In the genomic region with DNA sequence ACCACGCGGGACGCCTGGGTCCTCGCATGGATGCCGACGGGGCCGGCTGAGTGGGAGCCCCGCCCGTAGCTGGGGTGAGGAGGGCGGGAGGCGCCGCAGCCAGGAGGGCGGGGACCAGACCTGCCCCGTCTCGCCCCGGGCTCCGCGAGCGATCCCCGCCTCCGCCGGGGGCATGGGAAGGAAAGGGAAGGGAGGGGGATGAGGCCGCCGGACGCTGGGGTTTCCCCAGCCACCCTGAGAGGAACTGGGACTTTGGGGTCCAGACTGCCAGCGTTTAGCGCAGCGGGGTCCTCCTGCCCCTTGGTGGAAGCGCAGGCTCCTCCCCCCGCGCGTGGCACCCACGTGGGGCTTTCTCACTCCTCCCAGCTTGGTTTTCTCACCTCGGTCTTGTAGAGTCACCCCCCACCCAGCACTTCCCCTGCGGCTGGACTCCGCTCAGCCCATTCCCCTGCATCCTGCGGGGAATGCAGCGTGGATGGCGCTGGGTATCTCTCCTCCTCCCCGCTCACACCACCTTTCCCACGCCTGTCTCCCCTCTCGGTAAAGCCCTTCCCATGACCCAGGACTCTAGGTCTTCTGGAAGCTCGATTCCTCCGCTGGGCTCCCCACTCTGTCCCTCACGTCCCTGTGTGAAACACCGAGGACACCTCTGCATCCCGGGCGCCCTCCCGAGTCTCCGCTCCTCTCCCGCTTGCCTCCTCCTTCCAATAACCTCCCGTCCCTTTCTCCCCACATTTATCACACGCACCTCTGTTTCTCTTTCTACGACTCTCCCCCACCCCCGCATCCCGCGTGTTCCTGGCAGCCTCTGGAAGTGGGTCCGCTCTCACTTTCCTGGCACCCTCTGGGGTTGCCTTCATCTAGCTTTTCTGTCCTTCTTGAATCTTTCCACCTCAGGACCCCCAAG, we compare ENCODE assay signal across 8 cellular contexts. TPM values are rescaled to one million over a fixed set of nuclear protein-coding genes. Genes with fewer than 3 reads are reported as not detected.
A peak's percentile ranks its signal among the peaks of the same experiment; 100 is the strongest.
DNase-seq lines count a peak whose midpoint lies in the region; ATAC-seq and TF ChIP-seq lines count a peak whose summit lies in the region.

No MANE protein-coding gene starts in this region.

- H3K27me3 Mint-ChIP-seq in Caco-2 (ENCODE audit: insufficient read depth, unreplicated experiment) = peaks cover 11% of the 10 kb centered on the region
- H3K27me3 Mint-ChIP-seq in activated CD4-positive, alpha-beta memory T cell treated with anti-CD3 and anti-CD28 coated beads for 36 hours = no peaks in the 10 kb centered on the region

- H3K9ac ChIP-seq in MM.1S (ENCODE audit: low read length) = peak overlapping the region; percentile 67; the same call in 1 of the 2 replicates

- no peaks in the 10 kb centered on the region for H3K9me2 ChIP-seq in MM.1S (replicated peaks; ENCODE audit: insufficient read depth, low read length)

- H3K4me3 Mint-ChIP-seq in Caco-2 (ENCODE audit: unreplicated experiment) = peak overlapping the region; percentile 83
- H3K4me3 Mint-ChIP-seq in activated CD4-positive, alpha-beta memory T cell treated with anti-CD3 and anti-CD28 coated beads for 36 hours = peak overlapping the region; percentile 95

- H3K4me2 ChIP-seq in MM.1S (ENCODE audit: low read depth, low read length) = peak overlapping the region; percentile 96

- intact Hi-C loops in Caco-2 (cut with micrococcal nuclease; ENCODE audit: unreplicated experiment) = loop anchor here (1.0 kb wide), 1 partner anchor 10 kb away; no protein-coding TSS in a partner anchor
- intact Hi-C loops in activated CD4-positive, alpha-beta memory T cell treated with anti-CD3 and anti-CD28 coated beads for 36 hours (cut with micrococcal nuclease) = loop anchor here (1.0 to 5.0 kb wide), 6 partner anchors 24 to 196 kb away; a partner anchor contains a TSS

- ATAC-seq in GM21423 (IDR thresholded peaks at IDR 0.05; ENCODE audit: unreplicated experiment) = peak; percentile 37

- H3K9me3 Mint-ChIP-seq in Caco-2 (ENCODE audit: unreplicated experiment) = no peaks in the 10 kb centered on the region
- no peaks in the 10 kb centered on the region for H3K9me3 Mint-ChIP-seq in activated CD4-positive, alpha-beta memory T cell treated with anti-CD3 and anti-CD28 coated beads for 36 hours

- H3K27ac Mint-ChIP-seq in Caco-2 (ENCODE audit: unreplicated experiment) = peak overlapping the region; percentile 21
- peak overlapping the region; percentile 94 for H3K27ac Mint-ChIP-seq in activated CD4-positive, alpha-beta memory T cell treated with anti-CD3 and anti-CD28 coated beads for 36 hours

- H3K4me1 Mint-ChIP-seq in Caco-2 (ENCODE audit: low read depth, unreplicated experiment) = peaks cover 24% of the 10 kb centered on the region
- peaks cover 43% of the 10 kb centered on the region for H3K4me1 Mint-ChIP-seq in activated CD4-positive, alpha-beta memory T cell treated with anti-CD3 and anti-CD28 coated beads for 36 hours (ENCODE audit: low read depth)

- H3K36me3 ChIP-seq in Caco-2 (ENCODE audit: control insufficient read depth, insufficient read depth, low read length) (no peaks in the 10 kb centered on the region), MM.1S (replicated peaks; ENCODE audit: insufficient read depth, low read length) (no peaks in the 10 kb centered on the region)

- TF ChIP-seq CTCF in Caco-2 (IDR thresholded peaks at IDR 0.05; ENCODE audit: insufficient read depth in 1 of 2, low read depth in 1 of 2, low read length in 1 of 2, severe bottlenecking in 1 of 2, unreplicated experiment in 1 of 2) (no peak), MM.1S (IDR thresholded peaks at IDR 0.05; ENCODE audit: low read length) (no peak)

- H2AFZ ChIP-seq in MM.1S (ENCODE audit: low read length) = peak overlapping the region; percentile 87

- H3F3A ChIP-seq in MM.1S (ENCODE audit: insufficient read depth, low read length) = peaks cover 11% of the 10 kb centered on the region

- H3K4me3 ChIP-seq in Caco-2 (ENCODE audit: low read depth, low read length) (peak overlapping the region; percentile 73), MM.1S (ENCODE audit: low read length) (peak overlapping the region; percentile 91)

- peaks cover 4% of the 10 kb centered on the region; the same call in 1 of the 2 replicates for H3K4me1 ChIP-seq in Caco-2
- H3K4me1 ChIP-seq in MM.1S (ENCODE audit: low read length) = peaks cover 8% of the 10 kb centered on the region; the same call in 1 of the 2 replicates

- H3K79me2 ChIP-seq in MM.1S (ENCODE audit: low read length) = peaks cover 3% of the 10 kb centered on the region; the same call in 1 of the 2 replicates

- BruUV-seq in Caco-2 (replicated peaks; lab: Mats Ljungman, UMichigan) = no TSS peak

- POLR2A ChIA-PET in Caco-2 (lab: Charles Lee) = interaction anchor here (0.6 to 2.0 kb wide), 4 partner anchors 12 to 125 kb away, joined by 3 to 8 read pairs (median 4); a partner anchor contains a TSS
- POLR2A ChIA-PET in activated CD4-positive, alpha-beta memory T cell treated with anti-CD3 and anti-CD28 coated beads for 36 hours (lab: Charles Lee) = interaction anchor here (0.6 to 6.6 kb wide), 14 partner anchors 12 to 566 kb away, joined by 3 to 43 read pairs (median 4); a partner anchor contains a TSS

- H3K36me3 Mint-ChIP-seq in Caco-2 (ENCODE audit: insufficient read depth, unreplicated experiment) = peaks cover 16% of the 10 kb centered on the region
- H3K36me3 Mint-ChIP-seq in activated CD4-positive, alpha-beta memory T cell treated with anti-CD3 and anti-CD28 coated beads for 36 hours = peaks cover 35% of the 10 kb centered on the region

- CTCF ChIA-PET in Caco-2 (lab: Charles Lee) = interaction anchor here (0.6 to 2.2 kb wide), 14 partner anchors 10 to 1108 kb away, joined by 3 to 31 read pairs (median 4); a partner anchor contains a TSS
- CTCF ChIA-PET in activated CD4-positive, alpha-beta memory T cell treated with anti-CD3 and anti-CD28 coated beads for 36 hours (lab: Charles Lee) = interaction anchor here (0.9 to 6.1 kb wide), 19 partner anchors 8 to 245 kb away, joined by 3 to 69 read pairs (median 4); a partner anchor contains a TSS

- no peaks in the 10 kb centered on the region; the same call in 1 of the 2 replicates for H3K27me3 ChIP-seq in Caco-2 (replicated peaks; ENCODE audit: control insufficient read depth, insufficient read depth, low read length)
- H3K27me3 ChIP-seq in MM.1S (replicated peaks; ENCODE audit: insufficient read depth, low read length) = no peaks in the 10 kb centered on the region

- H4K20me1 ChIP-seq in MM.1S (ENCODE audit: insufficient read depth, low read length) = no peaks in the 10 kb centered on the region

- peak in 1 of 2 experiments; percentile 66 for DNase-seq in Caco-2
- peak; percentile 56 for DNase-seq in MM.1S
- peak; percentile 87 for DNase-seq in activated CD4-positive, alpha-beta memory T cell treated with anti-CD3 and anti-CD28 coated beads for 36 hours
- peak; percentile 77 for DNase-seq in effector CD8-positive, alpha-beta T cell (lab: John Stamatoyannopoulos, UW)
- peak; percentile 92 for DNase-seq in mesenteric fat pad (ENCODE audit: low spot score)
- DNase-seq in stimulated activated CD8-positive, alpha-beta memory T cell treated with anti-CD3 and anti-CD28 coated beads, Interleukin-15, amount 100 ng/mL, for 48 hours (ENCODE audit: low read depth in 2 of 2) = peak; percentile 72 to 85
- no peak for DNase-seq in SK-N-DZ (ENCODE audit: low spot score)

- no peaks in the 10 kb centered on the region for H3K9me3 ChIP-seq in Caco-2
- no peaks in the 10 kb centered on the region for H3K9me3 ChIP-seq in MM.1S (replicated peaks; ENCODE audit: insufficient read depth, low read length)

- no peak overlapping the region for H3K27ac ChIP-seq in MM.1S (ENCODE audit: low read length)

RNA-seq across cellular contexts. Expression of a gene that starts 2.1 kb away (rescaled TPM):
- total RNA-seq in Caco-2 (2022) (15.0 and 15.3 TPM in 2 replicates), mesenteric fat pad (54.3 TPM)
- total RNA-seq in activated CD4-positive, alpha-beta memory T cell treated with anti-CD3 and anti-CD28 coated beads for 36 hours = 100 to 1,000 TPM; 108 to 110 TPM
- 6.3 and 8.1 TPM in 2 replicates for polyA plus RNA-seq in SK-N-DZ (2014; cell fraction: cytosol; rRNA removed)
- polyA plus RNA-seq in SK-N-DZ (2014; cell fraction: nucleus; rRNA removed) = 1.8 and 9.6 TPM in 2 replicates

RNA-seq across cellular contexts. Expression of a gene that starts 12.4 kb away (rescaled TPM):
- total RNA-seq in Caco-2 (2022) (3.6 and 4.0 TPM in 2 replicates), mesenteric fat pad (3.5 TPM)
- total RNA-seq in activated CD4-positive, alpha-beta memory T cell treated with anti-CD3 and anti-CD28 coated beads for 36 hours = 1 to 10 TPM; 4.7 to 5.1 TPM
- polyA plus RNA-seq in SK-N-DZ (2014; cell fraction: cytosol; rRNA removed) = 6.4 and 15.3 TPM in 2 replicates
- polyA plus RNA-seq in SK-N-DZ (2014; cell fraction: nucleus; rRNA removed) = 5.4 and 8.1 TPM in 2 replicates

RNA-seq across cellular contexts. Expression of a gene that starts 24.7 kb away (rescaled TPM):
- total RNA-seq in Caco-2 (2022) (1.4 and 2.2 TPM in 2 replicates), mesenteric fat pad (10.0 TPM)
- 1 to 10 TPM; 4.5 to 4.6 TPM for total RNA-seq in activated CD4-positive, alpha-beta memory T cell treated with anti-CD3 and anti-CD28 coated beads for 36 hours
- 0.97 and 2.2 TPM in 2 replicates for polyA plus RNA-seq in SK-N-DZ (2014; cell fraction: cytosol; rRNA removed)
- polyA plus RNA-seq in SK-N-DZ (2014; cell fraction: nucleus; rRNA removed) = 9.4 and 13.1 TPM in 2 replicates

RNA-seq across cellular contexts. Expression of a gene that starts 41.6 kb away (rescaled TPM):
- 47.1 and 47.8 TPM in 2 replicates for total RNA-seq in Caco-2 (2022)
- 10 to 100 TPM; 20.5 to 23.4 TPM for total RNA-seq in activated CD4-positive, alpha-beta memory T cell treated with anti-CD3 and anti-CD28 coated beads for 36 hours
- 20.5 TPM for total RNA-seq in mesenteric fat pad
- polyA plus RNA-seq in SK-N-DZ (2014; cell fraction: cytosol; rRNA removed) = 7.1 and 8.5 TPM in 2 replicates
- 5.3 and 5.6 TPM in 2 replicates for polyA plus RNA-seq in SK-N-DZ (2014; cell fraction: nucleus; rRNA removed)

RNA-seq across cellular contexts. Expression of a gene that starts 45.6 kb away (rescaled TPM):
- total RNA-seq in Caco-2 (2022) (36.6 and 37.3 TPM in 2 replicates), mesenteric fat pad (9.6 TPM)
- total RNA-seq in activated CD4-positive, alpha-beta memory T cell treated with anti-CD3 and anti-CD28 coated beads for 36 hours = 10 to 100 TPM; 43.0 to 45.5 TPM
- polyA plus RNA-seq in SK-N-DZ (2014; cell fraction: cytosol; rRNA removed) = 161 and 180 TPM in 2 replicates
- 82.3 and 104 TPM in 2 replicates for polyA plus RNA-seq in SK-N-DZ (2014; cell fraction: nucleus; rRNA removed)
